In genomic region chr14:69052181-69052601, GRCh38 we compare ENCODE assay signal across 1 cellular context.
TF ChIP-seq lines count a peak whose summit lies in the region.

No MANE protein-coding gene starts in this region.

TF ChIP-seq in K562, 482 proteins besides CTCF, POLR2A, EP300 and RAD21 (continued from another document):
- TF ChIP-seq UBTF (IDR thresholded peaks at IDR 0.05; ENCODE audit: borderline replicate concordance in 1 of 2, low read depth in 2 of 2, low read length in 2 of 2) (no peak), PHB (CRISPR knock-in tag; IDR thresholded peaks at IDR 0.05) (no peak), CBX5 (IDR thresholded peaks at IDR 0.05; ENCODE audit: borderline replicate concordance, low read depth) (no peak), KDM2B (CRISPR knock-in tag; IDR thresholded peaks at IDR 0.05) (no peak), ZNF146 (CRISPR knock-in tag; IDR thresholded peaks at IDR 0.05; ENCODE audit: unreplicated experiment) (no peak), ARID1B (IDR thresholded peaks at IDR 0.05) (no peak), LCOR (CRISPR knock-in tag; IDR thresholded peaks at IDR 0.05) (no peak), NR3C1 (CRISPR knock-in tag; IDR thresholded peaks at IDR 0.05) (no peak), CAMTA2 (CRISPR knock-in tag; conservative IDR thresholded peaks at IDR 0.05) (no peak), CREB3L1 (IDR thresholded peaks at IDR 0.05; ENCODE audit: borderline replicate concordance, low read depth) (no peak), ZEB2 (IDR thresholded peaks at IDR 0.05) (no peak), HIVEP1 (CRISPR knock-in tag; IDR thresholded peaks at IDR 0.05) (no peak), ZKSCAN3 (CRISPR knock-in tag; IDR thresholded peaks at IDR 0.05) (no peak), KDM5B (IDR thresholded peaks at IDR 0.05; ENCODE audit: insufficient replicate concordance, low read depth, low read length) (no peak), ARNT (IDR thresholded peaks at IDR 0.05) (no peak)
